8 cellular contexts compared by ENCODE assay signal in genomic region chr18:12216471-12216870, GRCh38. TPM values are rescaled to one million over a fixed set of nuclear protein-coding genes. Genes with fewer than 3 reads are reported as not detected.
"Had no signal": no experiment of that assay in that cellular context is flagged by ENCODE, and none has a peak within 500 bp of the region (broad histone marks: within the 10 kb centered on the region; RNA-seq: fewer than 3 reads in every experiment).

No MANE protein-coding gene starts in this region.

RNA-seq across cellular contexts. Expression of gene CIDEA, which starts 37.7 kb away (rescaled TPM):
- total RNA-seq: LHCN-M2, MCF 10A, NCI-H460, OCI-LY7, PC-9, RPMI7951, SJCRH30, SK-MEL-5 had no signal
